Comparison of ENCODE assay signal across 1 cellular context in the genomic region with DNA sequence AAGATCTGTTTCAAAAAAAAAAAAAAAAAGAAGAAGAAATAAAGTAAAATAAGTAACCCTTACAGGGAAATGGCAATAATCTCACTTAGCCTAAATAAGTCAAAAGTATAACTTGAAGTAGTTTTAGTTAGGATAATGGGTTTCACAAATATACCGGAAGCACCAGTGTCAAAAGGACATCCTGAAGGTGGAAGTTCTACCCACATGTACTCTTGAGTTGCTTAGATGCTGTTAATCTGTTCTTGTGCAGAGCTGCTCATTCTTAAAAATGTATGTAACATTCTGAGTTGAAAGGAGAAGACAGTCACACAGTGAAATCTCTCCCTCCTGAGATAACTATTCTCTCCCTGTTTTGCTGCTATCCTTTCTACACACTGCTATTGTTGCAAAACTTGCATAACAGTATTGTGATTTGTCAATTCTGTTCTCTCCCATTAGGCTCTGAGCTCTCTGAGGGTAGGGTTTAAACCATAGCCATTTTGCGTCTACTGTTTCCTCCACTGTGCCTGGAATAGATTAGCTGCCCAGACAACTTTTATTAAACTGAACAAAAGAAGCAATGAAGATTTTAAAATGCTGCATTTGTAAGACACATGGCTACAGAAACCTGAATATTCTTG.
A peak's percentile ranks its signal among the peaks of the same experiment; 100 is the strongest.
TF ChIP-seq lines count a peak whose summit lies in the region.

No MANE protein-coding gene starts in this region.

TF ChIP-seq in K562, 482 proteins besides CTCF, POLR2A, EP300 and RAD21:
- TF ChIP-seq, protein P1, sequence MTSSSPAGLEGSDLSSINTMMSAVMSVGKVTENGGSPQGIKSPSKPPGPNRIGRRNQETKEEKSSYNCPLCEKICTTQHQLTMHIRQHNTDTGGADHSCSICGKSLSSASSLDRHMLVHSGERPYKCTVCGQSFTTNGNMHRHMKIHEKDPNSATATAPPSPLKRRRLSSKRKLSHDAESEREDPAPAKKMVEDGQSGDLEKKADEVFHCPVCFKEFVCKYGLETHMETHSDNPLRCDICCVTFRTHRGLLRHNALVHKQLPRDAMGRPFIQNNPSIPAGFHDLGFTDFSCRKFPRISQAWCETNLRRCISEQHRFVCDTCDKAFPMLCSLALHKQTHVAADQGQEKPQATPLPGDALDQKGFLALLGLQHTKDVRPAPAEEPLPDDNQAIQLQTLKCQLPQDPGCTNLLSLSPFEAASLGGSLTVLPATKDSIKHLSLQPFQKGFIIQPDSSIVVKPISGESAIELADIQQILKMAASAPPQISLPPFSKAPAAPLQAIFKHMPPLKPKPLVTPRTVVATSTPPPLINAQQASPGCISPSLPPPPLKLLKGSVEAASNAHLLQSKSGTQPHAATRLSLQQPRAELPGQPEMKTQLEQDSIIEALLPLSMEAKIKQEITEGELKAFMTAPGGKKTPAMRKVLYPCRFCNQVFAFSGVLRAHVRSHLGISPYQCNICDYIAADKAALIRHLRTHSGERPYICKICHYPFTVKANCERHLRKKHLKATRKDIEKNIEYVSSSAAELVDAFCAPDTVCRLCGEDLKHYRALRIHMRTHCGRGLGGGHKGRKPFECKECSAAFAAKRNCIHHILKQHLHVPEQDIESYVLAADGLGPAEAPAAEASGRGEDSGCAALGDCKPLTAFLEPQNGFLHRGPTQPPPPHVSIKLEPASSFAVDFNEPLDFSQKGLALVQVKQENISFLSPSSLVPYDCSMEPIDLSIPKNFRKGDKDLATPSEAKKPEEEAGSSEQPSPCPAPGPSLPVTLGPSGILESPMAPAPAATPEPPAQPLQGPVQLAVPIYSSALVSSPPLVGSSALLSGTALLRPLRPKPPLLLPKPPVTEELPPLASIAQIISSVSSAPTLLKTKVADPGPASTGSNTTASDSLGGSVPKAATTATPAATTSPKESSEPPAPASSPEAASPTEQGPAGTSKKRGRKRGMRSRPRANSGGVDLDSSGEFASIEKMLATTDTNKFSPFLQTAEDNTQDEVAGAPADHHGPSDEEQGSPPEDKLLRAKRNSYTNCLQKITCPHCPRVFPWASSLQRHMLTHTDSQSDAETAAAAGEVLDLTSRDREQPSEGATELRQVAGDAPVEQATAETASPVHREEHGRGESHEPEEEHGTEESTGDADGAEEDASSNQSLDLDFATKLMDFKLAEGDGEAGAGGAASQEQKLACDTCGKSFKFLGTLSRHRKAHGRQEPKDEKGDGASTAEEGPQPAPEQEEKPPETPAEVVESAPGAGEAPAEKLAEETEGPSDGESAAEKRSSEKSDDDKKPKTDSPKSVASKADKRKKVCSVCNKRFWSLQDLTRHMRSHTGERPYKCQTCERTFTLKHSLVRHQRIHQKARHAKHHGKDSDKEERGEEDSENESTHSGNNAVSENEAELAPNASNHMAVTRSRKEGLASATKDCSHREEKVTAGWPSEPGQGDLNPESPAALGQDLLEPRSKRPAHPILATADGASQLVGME (CRISPR knock-in tag; IDR thresholded peaks at IDR 0.05) = no peak
- TF ChIP-seq, protein P2, sequence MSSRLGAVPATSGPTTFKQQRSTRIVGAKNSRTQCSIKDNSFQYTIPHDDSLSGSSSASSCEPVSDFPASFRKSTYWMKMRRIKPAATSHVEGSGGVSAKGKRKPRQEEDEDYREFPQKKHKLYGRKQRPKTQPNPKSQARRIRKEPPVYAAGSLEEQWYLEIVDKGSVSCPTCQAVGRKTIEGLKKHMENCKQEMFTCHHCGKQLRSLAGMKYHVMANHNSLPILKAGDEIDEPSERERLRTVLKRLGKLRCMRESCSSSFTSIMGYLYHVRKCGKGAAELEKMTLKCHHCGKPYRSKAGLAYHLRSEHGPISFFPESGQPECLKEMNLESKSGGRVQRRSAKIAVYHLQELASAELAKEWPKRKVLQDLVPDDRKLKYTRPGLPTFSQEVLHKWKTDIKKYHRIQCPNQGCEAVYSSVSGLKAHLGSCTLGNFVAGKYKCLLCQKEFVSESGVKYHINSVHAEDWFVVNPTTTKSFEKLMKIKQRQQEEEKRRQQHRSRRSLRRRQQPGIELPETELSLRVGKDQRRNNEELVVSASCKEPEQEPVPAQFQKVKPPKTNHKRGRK (tag; IDR thresholded peaks at IDR 0.05) = 0 out of 2 replicates have a peak, but pooled peaks have one; percentile 19
